ENCODE assay signal across 1 cellular context in the genomic region with DNA sequence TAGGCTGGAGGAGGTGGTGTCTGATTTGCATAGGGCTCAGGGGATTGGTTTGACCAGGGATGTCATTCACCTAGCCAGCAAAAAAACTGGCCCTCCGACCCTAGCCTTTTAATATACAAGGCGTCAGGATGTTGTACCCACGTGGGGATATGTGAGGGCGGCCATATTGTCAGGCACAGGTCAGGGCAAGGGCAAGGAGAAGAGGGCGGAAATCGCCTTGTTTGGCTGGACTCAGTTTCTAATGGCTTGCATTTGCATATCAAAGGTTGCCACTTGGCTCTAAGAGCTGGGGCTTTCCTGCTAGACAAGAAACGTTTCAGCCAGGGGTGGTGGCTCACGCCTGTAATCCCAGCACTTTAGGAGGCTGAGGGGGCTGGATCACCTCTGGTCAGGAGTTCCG.
TF ChIP-seq lines count a peak whose summit lies in the region.

No MANE protein-coding gene starts in this region.

TF ChIP-seq in K562, 482 proteins besides CTCF, POLR2A, EP300 and RAD21:
- TF ChIP-seq STAG1 (CRISPR knock-in tag; IDR thresholded peaks at IDR 0.05; ENCODE audit: borderline replicate concordance) (no peak), SRSF7 (optimal IDR thresholded peaks at IDR 0.05; ENCODE audit: low read depth, low read length) (no peak), RBM22 (IDR thresholded peaks at IDR 0.05; ENCODE audit: low read depth, low read length, poor library complexity, severe bottlenecking) (no peak), SMARCC2 (IDR thresholded peaks at IDR 0.05; ENCODE audit: low read depth) (no peak), YY1 (IDR thresholded peaks at IDR 0.05; ENCODE audit: borderline replicate concordance in 1 of 3, control insufficient read depth in 1 of 3, extremely low read depth in 1 of 3, insufficient read depth in 3 of 3, insufficient read length in 1 of 3, insufficient replicate concordance in 2 of 3, low read depth in 1 of 3, low read length in 2 of 3) (peak in 1 of 3 experiments; percentile 61), TRIM24 (IDR thresholded peaks at IDR 0.05) (no peak)
- TF ChIP-seq, protein P1, sequence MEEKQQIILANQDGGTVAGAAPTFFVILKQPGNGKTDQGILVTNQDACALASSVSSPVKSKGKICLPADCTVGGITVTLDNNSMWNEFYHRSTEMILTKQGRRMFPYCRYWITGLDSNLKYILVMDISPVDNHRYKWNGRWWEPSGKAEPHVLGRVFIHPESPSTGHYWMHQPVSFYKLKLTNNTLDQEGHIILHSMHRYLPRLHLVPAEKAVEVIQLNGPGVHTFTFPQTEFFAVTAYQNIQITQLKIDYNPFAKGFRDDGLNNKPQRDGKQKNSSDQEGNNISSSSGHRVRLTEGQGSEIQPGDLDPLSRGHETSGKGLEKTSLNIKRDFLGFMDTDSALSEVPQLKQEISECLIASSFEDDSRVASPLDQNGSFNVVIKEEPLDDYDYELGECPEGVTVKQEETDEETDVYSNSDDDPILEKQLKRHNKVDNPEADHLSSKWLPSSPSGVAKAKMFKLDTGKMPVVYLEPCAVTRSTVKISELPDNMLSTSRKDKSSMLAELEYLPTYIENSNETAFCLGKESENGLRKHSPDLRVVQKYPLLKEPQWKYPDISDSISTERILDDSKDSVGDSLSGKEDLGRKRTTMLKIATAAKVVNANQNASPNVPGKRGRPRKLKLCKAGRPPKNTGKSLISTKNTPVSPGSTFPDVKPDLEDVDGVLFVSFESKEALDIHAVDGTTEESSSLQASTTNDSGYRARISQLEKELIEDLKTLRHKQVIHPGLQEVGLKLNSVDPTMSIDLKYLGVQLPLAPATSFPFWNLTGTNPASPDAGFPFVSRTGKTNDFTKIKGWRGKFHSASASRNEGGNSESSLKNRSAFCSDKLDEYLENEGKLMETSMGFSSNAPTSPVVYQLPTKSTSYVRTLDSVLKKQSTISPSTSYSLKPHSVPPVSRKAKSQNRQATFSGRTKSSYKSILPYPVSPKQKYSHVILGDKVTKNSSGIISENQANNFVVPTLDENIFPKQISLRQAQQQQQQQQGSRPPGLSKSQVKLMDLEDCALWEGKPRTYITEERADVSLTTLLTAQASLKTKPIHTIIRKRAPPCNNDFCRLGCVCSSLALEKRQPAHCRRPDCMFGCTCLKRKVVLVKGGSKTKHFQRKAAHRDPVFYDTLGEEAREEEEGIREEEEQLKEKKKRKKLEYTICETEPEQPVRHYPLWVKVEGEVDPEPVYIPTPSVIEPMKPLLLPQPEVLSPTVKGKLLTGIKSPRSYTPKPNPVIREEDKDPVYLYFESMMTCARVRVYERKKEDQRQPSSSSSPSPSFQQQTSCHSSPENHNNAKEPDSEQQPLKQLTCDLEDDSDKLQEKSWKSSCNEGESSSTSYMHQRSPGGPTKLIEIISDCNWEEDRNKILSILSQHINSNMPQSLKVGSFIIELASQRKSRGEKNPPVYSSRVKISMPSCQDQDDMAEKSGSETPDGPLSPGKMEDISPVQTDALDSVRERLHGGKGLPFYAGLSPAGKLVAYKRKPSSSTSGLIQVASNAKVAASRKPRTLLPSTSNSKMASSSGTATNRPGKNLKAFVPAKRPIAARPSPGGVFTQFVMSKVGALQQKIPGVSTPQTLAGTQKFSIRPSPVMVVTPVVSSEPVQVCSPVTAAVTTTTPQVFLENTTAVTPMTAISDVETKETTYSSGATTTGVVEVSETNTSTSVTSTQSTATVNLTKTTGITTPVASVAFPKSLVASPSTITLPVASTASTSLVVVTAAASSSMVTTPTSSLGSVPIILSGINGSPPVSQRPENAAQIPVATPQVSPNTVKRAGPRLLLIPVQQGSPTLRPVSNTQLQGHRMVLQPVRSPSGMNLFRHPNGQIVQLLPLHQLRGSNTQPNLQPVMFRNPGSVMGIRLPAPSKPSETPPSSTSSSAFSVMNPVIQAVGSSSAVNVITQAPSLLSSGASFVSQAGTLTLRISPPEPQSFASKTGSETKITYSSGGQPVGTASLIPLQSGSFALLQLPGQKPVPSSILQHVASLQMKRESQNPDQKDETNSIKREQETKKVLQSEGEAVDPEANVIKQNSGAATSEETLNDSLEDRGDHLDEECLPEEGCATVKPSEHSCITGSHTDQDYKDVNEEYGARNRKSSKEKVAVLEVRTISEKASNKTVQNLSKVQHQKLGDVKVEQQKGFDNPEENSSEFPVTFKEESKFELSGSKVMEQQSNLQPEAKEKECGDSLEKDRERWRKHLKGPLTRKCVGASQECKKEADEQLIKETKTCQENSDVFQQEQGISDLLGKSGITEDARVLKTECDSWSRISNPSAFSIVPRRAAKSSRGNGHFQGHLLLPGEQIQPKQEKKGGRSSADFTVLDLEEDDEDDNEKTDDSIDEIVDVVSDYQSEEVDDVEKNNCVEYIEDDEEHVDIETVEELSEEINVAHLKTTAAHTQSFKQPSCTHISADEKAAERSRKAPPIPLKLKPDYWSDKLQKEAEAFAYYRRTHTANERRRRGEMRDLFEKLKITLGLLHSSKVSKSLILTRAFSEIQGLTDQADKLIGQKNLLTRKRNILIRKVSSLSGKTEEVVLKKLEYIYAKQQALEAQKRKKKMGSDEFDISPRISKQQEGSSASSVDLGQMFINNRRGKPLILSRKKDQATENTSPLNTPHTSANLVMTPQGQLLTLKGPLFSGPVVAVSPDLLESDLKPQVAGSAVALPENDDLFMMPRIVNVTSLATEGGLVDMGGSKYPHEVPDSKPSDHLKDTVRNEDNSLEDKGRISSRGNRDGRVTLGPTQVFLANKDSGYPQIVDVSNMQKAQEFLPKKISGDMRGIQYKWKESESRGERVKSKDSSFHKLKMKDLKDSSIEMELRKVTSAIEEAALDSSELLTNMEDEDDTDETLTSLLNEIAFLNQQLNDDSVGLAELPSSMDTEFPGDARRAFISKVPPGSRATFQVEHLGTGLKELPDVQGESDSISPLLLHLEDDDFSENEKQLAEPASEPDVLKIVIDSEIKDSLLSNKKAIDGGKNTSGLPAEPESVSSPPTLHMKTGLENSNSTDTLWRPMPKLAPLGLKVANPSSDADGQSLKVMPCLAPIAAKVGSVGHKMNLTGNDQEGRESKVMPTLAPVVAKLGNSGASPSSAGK (IDR thresholded peaks at IDR 0.05) = 0 out of 2 replicates have a peak, but pooled peaks have one; percentile 25
